17 cellular contexts compared by ENCODE assay signal in genomic region chr3:11212301-11212613, GRCh38. TPM values are rescaled to one million over a fixed set of nuclear protein-coding genes. Genes with fewer than 3 reads are reported as not detected.
DNase-seq lines count a peak whose midpoint lies in the region; FAIRE-seq and TF ChIP-seq lines count a peak whose summit lies in the region.
"Had no signal": no experiment of that assay in that cellular context is flagged by ENCODE, and none has a peak within 500 bp of the region (broad histone marks: within the 10 kb centered on the region; RNA-seq: fewer than 3 reads in every experiment).

No MANE protein-coding gene starts in this region.

- DNase-seq in HFFc6 (peak; percentile 58), astrocyte of the spinal cord (ENCODE audit: low read depth, low spot score) (peak; percentile 74), keratinocyte (ENCODE audit: low read depth, low spot score) (no peak), transverse colon (no peak), DMS79 (lab: John Stamatoyannopoulos, UW) (no peak), RKO (ENCODE audit: low spot score) (no peak), NCI-H345 treated with DMSO at 0.1 percent for 48 hours (lab: John Stamatoyannopoulos, UW; ENCODE audit: unreplicated experiment) (no peak), GM19239 (ENCODE audit: insufficient read length, low spot score) (no peak)
- DNase-seq: activated naive CD4-positive, alpha-beta T cell treated with anti-CD3 and anti-CD28 coated beads, Interleukin-2, amount 10 ng/mL, durations not matched to agents 7 days and 5 days; colonic mucosa; gastrocnemius medialis; kidney; naive thymus-derived CD4-positive, alpha-beta T cell; NCI-H1436; NCI-H524; right cardiac atrium; SJCRH30 had no signal

- H3K4me1 Mint-ChIP-seq in HFFc6 (ENCODE audit: low read depth), result peaks cover 65% of the 10 kb centered on the region

- peak overlapping the region; percentile 68 for H3K27ac ChIP-seq in keratinocyte (ENCODE audit: control insufficient read depth, insufficient read depth, low read length)
- peak overlapping the region in 3 of 4 donors; percentile 38 to 72 (median 49) for H3K27ac ChIP-seq in transverse colon
- H3K27ac ChIP-seq: colonic mucosa, gastrocnemius medialis, SJCRH30 had no signal

- H3K27ac Mint-ChIP-seq in HFFc6, result peak overlapping the region; percentile 75
- H3K27ac Mint-ChIP-seq: activated naive CD4-positive, alpha-beta T cell treated with anti-CD3 and anti-CD28 coated beads, Interleukin-2, amount 10 ng/mL, durations not matched to agents 7 days and 5 days; naive thymus-derived CD4-positive, alpha-beta T cell had no signal

- H3K4me3 Mint-ChIP-seq in HFFc6, result no peak overlapping the region; the same call in 1 of the 2 replicates
- H3K4me3 Mint-ChIP-seq: activated naive CD4-positive, alpha-beta T cell treated with anti-CD3 and anti-CD28 coated beads, Interleukin-2, amount 10 ng/mL, durations not matched to agents 7 days and 5 days; naive thymus-derived CD4-positive, alpha-beta T cell had no signal

- no peak overlapping the region for H2AFZ ChIP-seq in keratinocyte (ENCODE audit: control insufficient read depth, low read length)

- peaks cover 21% of the 10 kb centered on the region for H3K79me2 ChIP-seq in keratinocyte (ENCODE audit: control insufficient read depth, insufficient read depth, low read length)

- peaks cover 18% of the 10 kb centered on the region for H3K36me3 Mint-ChIP-seq in HFFc6 (ENCODE audit: low read depth)
- H3K36me3 Mint-ChIP-seq: activated naive CD4-positive, alpha-beta T cell treated with anti-CD3 and anti-CD28 coated beads, Interleukin-2, amount 10 ng/mL, durations not matched to agents 7 days and 5 days; naive thymus-derived CD4-positive, alpha-beta T cell had no signal

- in situ Hi-C loops in astrocyte of the spinal cord (cut with HindIII; ENCODE audit: low sequenced_read_pairs) (no loop called here), transverse colon (cut with MboI; ENCODE audit: low pct_ligation_motif_present in 1 of 4, low pct_unique_long_range_greater_than_20kb in 1 of 4, low sequenced_read_pairs in 3 of 4) (no loop called here)

- H3K9me3 ChIP-seq in keratinocyte (ENCODE audit: control insufficient read depth, low read depth, low read length), result no peaks in the 10 kb centered on the region
- H3K9me3 ChIP-seq in transverse colon, result no peaks in the 10 kb centered on the region
- H3K9me3 ChIP-seq: colonic mucosa, gastrocnemius medialis, SJCRH30 had no signal

- TF ChIP-seq EP300 in transverse colon (IDR thresholded peaks at IDR 0.05; ENCODE audit: low read depth), result no peak

- no peak for TF ChIP-seq POLR2A in transverse colon (IDR thresholded peaks at IDR 0.05)

- peaks cover 2% of the 10 kb centered on the region for H3K9me1 ChIP-seq in keratinocyte (ENCODE audit: control insufficient read depth, extremely low read depth, insufficient read depth, low read length)

- H4K20me1 ChIP-seq in keratinocyte (ENCODE audit: control insufficient read depth, extremely low read depth, insufficient read depth, low read length), result no peaks in the 10 kb centered on the region

- H3K4me3 ChIP-seq in astrocyte of the spinal cord (ENCODE audit: low read depth, low read length) (no peak overlapping the region), keratinocyte (ENCODE audit: control insufficient read depth in 2 of 3, extremely low read depth in 1 of 3, insufficient read depth in 2 of 3, low read depth in 1 of 3, low read length in 3 of 3) (peak overlapping the region in 1 of 3 experiments; percentile 28), transverse colon (no peak overlapping the region)
- H3K4me3 ChIP-seq: colonic mucosa, gastrocnemius medialis, SJCRH30 had no signal

- WGBS in transverse colon (ENCODE audit: low coverage in 1 of 2), 2 donors, result 52 to 72% methylated on average over 3 of the region's 3 CpGs

- peak overlapping the region; percentile 57 for H3K9ac ChIP-seq in keratinocyte (ENCODE audit: control insufficient read depth, extremely low read depth, insufficient read depth, low read length)

- H3K9me3 Mint-ChIP-seq in HFFc6, result no peaks in the 10 kb centered on the region
- H3K9me3 Mint-ChIP-seq: activated naive CD4-positive, alpha-beta T cell treated with anti-CD3 and anti-CD28 coated beads, Interleukin-2, amount 10 ng/mL, durations not matched to agents 7 days and 5 days; naive thymus-derived CD4-positive, alpha-beta T cell had no signal

- H3K4me1 ChIP-seq in keratinocyte (ENCODE audit: control insufficient read depth, extremely low read depth, insufficient read depth, low read length), result peaks cover 26% of the 10 kb centered on the region
- peaks cover 0 to 21% (median 11%) of the 10 kb centered on the region in 4 donors for H3K4me1 ChIP-seq in transverse colon
- H3K4me1 ChIP-seq: colonic mucosa, gastrocnemius medialis, SJCRH30 had no signal

- H3K36me3 ChIP-seq in keratinocyte (ENCODE audit: control insufficient read depth in 2 of 2, extremely low read depth in 1 of 2, insufficient read depth in 2 of 2, low read length in 2 of 2) (peaks cover 4 to 12% of the 10 kb centered on the region in 2 experiments), transverse colon (no peaks in the 10 kb centered on the region)
- H3K36me3 ChIP-seq: colonic mucosa, gastrocnemius medialis, SJCRH30 had no signal

- H3K27me3 Mint-ChIP-seq in HFFc6 (ENCODE audit: insufficient read depth), result no peaks in the 10 kb centered on the region; the same call in 1 of the 2 replicates

- no peak for TF ChIP-seq CTCF in HFFc6 (IDR thresholded peaks at IDR 0.05)
- TF ChIP-seq CTCF in astrocyte of the spinal cord (IDR thresholded peaks at IDR 0.05; ENCODE audit: low read depth, low read length), result no peak
- TF ChIP-seq CTCF in keratinocyte (optimal IDR thresholded peaks at IDR 0.05 in 1 of 3, IDR thresholded peaks at IDR 0.05 in 1 of 3, conservative IDR thresholded peaks at IDR 0.05 in 1 of 3; ENCODE audit: extremely low read depth in 1 of 3, insufficient read depth in 2 of 3, low read length in 3 of 3), result no peak
- no peak for TF ChIP-seq CTCF in transverse colon (IDR thresholded peaks at IDR 0.05)

- H3K27me3 ChIP-seq in keratinocyte (ENCODE audit: control insufficient read depth, extremely low read depth, insufficient read depth, low read length), result no peaks in the 10 kb centered on the region
- no peaks in the 10 kb centered on the region for H3K27me3 ChIP-seq in transverse colon
- H3K27me3 ChIP-seq: colonic mucosa, gastrocnemius medialis, SJCRH30 had no signal

- dilution Hi-C loops in keratinocyte (cut with MboI; ENCODE audit: extremely low pct_ligation_motif_present, low sequenced_read_pairs), result no loop called here

- intact Hi-C loops in transverse colon (cut with DNase I; ENCODE audit: low total_unique reads), result no loop called here

- FAIRE-seq in keratinocyte (lab: Jason Lieb, UNC) (no peak), GM19239 (lab: Jason Lieb, UNC) (no peak)
- FAIRE-seq: kidney had no signal

- peak overlapping the region; percentile 52 for H3K4me2 ChIP-seq in keratinocyte (ENCODE audit: control insufficient read depth, extremely low read depth, insufficient read depth, low read depth, low read length)

RNA-seq across cellular contexts. Expression of gene HRH1, which starts 58.0 kb away (rescaled TPM):
- 1 to 10 TPM; 4.9 to 8.4 (median 6.4) TPM for total RNA-seq in HFFc6 (2021; fragmentation: NEBNext Ultra II Directional; extraction: Animal tissue kit (Norgen Biotek cat#: 25700))
- polyA plus RNA-seq in keratinocyte, result 10.0 to 15.1 TPM (median 13.9 TPM) in 3 replicates
- polyA plus RNA-seq in keratinocyte (2011; ENCODE audit: low read depth), result 4.2 TPM
- polyA plus RNA-seq in keratinocyte (2011; cell fraction: cytosol; rRNA removed), result 3.8 and 6.2 TPM in 2 replicates
- polyA plus RNA-seq in keratinocyte (2011; cell fraction: nucleus; rRNA removed), result 17.4 and 18.9 TPM in 2 replicates
- 5.4 and 7.3 TPM in 2 replicates for polyA plus RNA-seq in keratinocyte (2012; ENCODE audit: low replicate concordance)
- 21.3 to 32.9 TPM (median 22.6 TPM) in 3 replicates for polyA minus RNA-seq in keratinocyte
- polyA minus RNA-seq in keratinocyte (2011; cell fraction: cytosol; rRNA and poly(A)+ RNA removed), result 5.6 TPM
- polyA minus RNA-seq in keratinocyte (2011; cell fraction: nucleus; rRNA and poly(A)+ RNA removed), result 15.0 and 34.4 TPM in 2 replicates
- 1 to 10 TPM; 2.0 to 9.7 (median 8.0) TPM for total RNA-seq in transverse colon
- polyA plus RNA-seq: naive thymus-derived CD4-positive, alpha-beta T cell had no signal

RNA-seq across cellular contexts. Expression of gene ATG7, which starts 59.9 kb away (rescaled TPM):
- 10 to 100 TPM; 44.5 to 53.0 (median 49.3) TPM for total RNA-seq in HFFc6 (2021; fragmentation: NEBNext Ultra II Directional; extraction: Animal tissue kit (Norgen Biotek cat#: 25700))
- 22.7 to 35.3 TPM (median 27.9 TPM) in 3 replicates for polyA plus RNA-seq in keratinocyte
- 23.8 TPM for polyA plus RNA-seq in keratinocyte (2011; ENCODE audit: low read depth)
- 11.4 and 17.3 TPM in 2 replicates for polyA plus RNA-seq in keratinocyte (2011; cell fraction: cytosol; rRNA removed)
- 29.3 and 48.6 TPM in 2 replicates for polyA plus RNA-seq in keratinocyte (2011; cell fraction: nucleus; rRNA removed)
- 18.5 and 19.1 TPM in 2 replicates for polyA plus RNA-seq in keratinocyte (2012; ENCODE audit: low replicate concordance)
- polyA minus RNA-seq in keratinocyte, result 23.6 to 57.2 TPM (median 47.5 TPM) in 3 replicates
- 38.4 TPM for polyA minus RNA-seq in keratinocyte (2011; cell fraction: cytosol; rRNA and poly(A)+ RNA removed)
- 23.6 and 71.1 TPM in 2 replicates for polyA minus RNA-seq in keratinocyte (2011; cell fraction: nucleus; rRNA and poly(A)+ RNA removed)
- 100 to 1,000 TPM in 1 of 4 donors, 10 to 100 TPM in 3; 44.5 to 122 (median 75.0) TPM for total RNA-seq in transverse colon

Comparison
In these comparisons a context has a peak if more than half of its experiments do, and no peak if none do; other contexts are left out.
1. DNase-seq: peak in HFFc6 (single experiment) and astrocyte of the spinal cord (single experiment); none in keratinocyte (single experiment), transverse colon (single experiment), DMS79 (single experiment), RKO (single experiment), NCI-H345 treated with DMSO at 0.1 percent for 48 hours (single experiment) and GM19239 (single experiment).